Comparison of ENCODE assay signal across 1 cellular context in the genomic region with DNA sequence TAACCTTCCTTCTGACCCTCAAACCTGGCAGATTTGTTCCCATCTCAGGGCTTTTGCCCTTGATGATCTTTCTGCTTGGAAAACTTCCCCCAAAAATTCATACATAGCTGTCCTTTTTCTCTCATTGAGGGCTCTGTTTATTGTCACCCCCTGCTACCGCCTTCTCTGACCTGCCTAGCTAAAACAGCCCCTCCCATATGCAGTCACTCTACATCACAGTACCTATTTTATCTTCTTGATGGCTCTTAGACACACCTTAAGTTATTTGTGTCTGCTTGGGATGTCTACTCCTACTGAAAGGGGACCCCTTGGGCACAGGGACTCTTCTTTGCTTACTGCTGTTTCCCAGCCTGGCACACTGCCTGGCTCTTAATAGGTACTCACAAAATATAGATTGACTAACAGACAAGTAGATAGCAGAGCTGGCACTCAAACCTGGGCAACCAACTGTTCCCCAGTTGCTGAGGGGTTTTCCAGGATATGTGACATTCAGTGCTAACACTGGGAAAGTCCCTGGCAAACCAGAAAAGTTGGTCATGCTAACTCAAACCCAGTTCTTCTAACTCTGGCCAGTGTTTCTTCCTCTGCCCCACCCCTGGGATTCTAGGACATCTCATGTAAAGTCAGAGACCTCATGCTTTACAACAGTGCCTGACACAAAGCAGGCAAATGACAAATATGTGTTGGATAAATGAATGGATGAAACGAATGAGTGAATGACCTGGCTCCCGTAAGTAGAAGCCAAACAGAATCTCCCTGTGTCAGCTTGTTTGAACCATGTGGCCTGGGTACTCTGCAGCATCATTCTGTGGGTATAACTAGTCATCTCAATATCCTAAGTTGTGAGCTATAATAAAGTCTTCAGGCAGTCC.
TF ChIP-seq lines count a peak whose summit lies in the region.

No MANE protein-coding gene starts in this region.

TF ChIP-seq in HepG2, 621 proteins besides CTCF, POLR2A, EP300 and RAD21:
- TF ChIP-seq, protein P1, sequence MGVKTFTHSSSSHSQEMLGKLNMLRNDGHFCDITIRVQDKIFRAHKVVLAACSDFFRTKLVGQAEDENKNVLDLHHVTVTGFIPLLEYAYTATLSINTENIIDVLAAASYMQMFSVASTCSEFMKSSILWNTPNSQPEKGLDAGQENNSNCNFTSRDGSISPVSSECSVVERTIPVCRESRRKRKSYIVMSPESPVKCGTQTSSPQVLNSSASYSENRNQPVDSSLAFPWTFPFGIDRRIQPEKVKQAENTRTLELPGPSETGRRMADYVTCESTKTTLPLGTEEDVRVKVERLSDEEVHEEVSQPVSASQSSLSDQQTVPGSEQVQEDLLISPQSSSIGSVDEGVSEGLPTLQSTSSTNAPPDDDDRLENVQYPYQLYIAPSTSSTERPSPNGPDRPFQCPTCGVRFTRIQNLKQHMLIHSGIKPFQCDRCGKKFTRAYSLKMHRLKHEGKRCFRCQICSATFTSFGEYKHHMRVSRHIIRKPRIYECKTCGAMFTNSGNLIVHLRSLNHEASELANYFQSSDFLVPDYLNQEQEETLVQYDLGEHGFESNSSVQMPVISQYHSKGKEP (CRISPR knock-in tag; IDR thresholded peaks at IDR 0.05), result no peak
- TF ChIP-seq NR2F2 (IDR thresholded peaks at IDR 0.05; ENCODE audit: borderline replicate concordance, low read depth) (no peak), CREM (IDR thresholded peaks at IDR 0.05) (no peak), CREM (CRISPR knock-in tag; IDR thresholded peaks at IDR 0.05) (no peak), IKZF1 (IDR thresholded peaks at IDR 0.05) (no peak), ZBTB7B (CRISPR knock-in tag; IDR thresholded peaks at IDR 0.05) (no peak)
- TF ChIP-seq, protein P2, sequence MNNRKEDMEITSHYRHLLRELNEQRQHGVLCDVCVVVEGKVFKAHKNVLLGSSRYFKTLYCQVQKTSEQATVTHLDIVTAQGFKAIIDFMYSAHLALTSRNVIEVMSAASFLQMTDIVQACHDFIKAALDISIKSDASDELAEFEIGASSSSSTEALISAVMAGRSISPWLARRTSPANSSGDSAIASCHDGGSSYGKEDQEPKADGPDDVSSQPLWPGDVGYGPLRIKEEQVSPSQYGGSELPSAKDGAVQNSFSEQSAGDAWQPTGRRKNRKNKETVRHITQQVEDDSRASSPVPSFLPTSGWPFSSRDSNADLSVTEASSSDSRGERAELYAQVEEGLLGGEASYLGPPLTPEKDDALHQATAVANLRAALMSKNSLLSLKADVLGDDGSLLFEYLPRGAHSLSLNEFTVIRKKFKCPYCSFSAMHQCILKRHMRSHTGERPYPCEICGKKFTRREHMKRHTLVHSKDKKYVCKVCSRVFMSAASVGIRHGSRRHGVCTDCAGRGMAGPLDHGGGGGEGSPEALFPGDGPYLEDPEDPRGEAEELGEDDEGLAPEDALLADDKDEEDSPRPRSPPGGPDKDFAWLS (CRISPR knock-in tag; IDR thresholded peaks at IDR 0.05; ENCODE audit: borderline replicate concordance), result no peak
- TF ChIP-seq, protein P3, sequence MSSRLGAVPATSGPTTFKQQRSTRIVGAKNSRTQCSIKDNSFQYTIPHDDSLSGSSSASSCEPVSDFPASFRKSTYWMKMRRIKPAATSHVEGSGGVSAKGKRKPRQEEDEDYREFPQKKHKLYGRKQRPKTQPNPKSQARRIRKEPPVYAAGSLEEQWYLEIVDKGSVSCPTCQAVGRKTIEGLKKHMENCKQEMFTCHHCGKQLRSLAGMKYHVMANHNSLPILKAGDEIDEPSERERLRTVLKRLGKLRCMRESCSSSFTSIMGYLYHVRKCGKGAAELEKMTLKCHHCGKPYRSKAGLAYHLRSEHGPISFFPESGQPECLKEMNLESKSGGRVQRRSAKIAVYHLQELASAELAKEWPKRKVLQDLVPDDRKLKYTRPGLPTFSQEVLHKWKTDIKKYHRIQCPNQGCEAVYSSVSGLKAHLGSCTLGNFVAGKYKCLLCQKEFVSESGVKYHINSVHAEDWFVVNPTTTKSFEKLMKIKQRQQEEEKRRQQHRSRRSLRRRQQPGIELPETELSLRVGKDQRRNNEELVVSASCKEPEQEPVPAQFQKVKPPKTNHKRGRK (CRISPR knock-in tag; IDR thresholded peaks at IDR 0.05), result no peak
TF ChIP-seq in HepG2: peak in this region for 0.
